Comparison of ENCODE assay signal across 25 cellular contexts in the genomic region with DNA sequence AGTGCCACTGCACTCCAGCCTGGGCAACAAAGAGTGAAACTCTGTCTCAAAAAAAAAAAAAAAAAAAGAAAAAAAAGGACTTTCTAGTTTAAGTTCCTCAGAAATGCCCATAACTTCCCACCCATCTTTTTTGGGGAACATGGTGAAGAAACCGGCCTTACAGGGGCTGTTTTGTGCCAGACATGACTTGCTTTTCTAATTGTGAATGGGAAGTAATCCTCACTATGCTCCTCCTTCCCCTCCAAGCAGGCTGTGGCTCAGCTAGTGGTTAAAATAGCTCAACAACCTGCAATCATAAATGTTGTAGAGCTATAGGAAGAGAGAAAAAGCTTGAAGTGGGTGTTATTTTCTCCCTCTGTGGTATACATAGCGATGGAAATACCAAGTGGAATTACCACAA. TPM values are rescaled to one million over a fixed set of nuclear protein-coding genes. Genes with fewer than 3 reads are reported as not detected.
"Had no signal": no experiment of that assay in that cellular context is flagged by ENCODE, and none has a peak within 500 bp of the region (broad histone marks: within the 10 kb centered on the region; RNA-seq: fewer than 3 reads in every experiment).

No MANE protein-coding gene starts in this region.

- H3K27me3 ChIP-seq: brain microvascular endothelial cell, tibial artery had no signal

- H3K9me3 ChIP-seq: psoas muscle, tibial artery, uterus had no signal

- H3K4me1 ChIP-seq: foreskin keratinocyte, psoas muscle, tibial artery, uterus had no signal

- FAIRE-seq: colon, keratinocyte had no signal

- H3K27ac ChIP-seq: brain microvascular endothelial cell, foreskin keratinocyte, psoas muscle, skin epidermis, tibial artery, uterus, WERI-Rb-1 had no signal

- ATAC-seq: foreskin keratinocyte; psoas muscle; right cardiac atrium; stimulated activated naive CD8-positive, alpha-beta T cell treated with anti-CD3 and anti-CD28 coated beads, Interleukin-15, Interleukin-2, amounts not matched to agents 100 U/mL and 50 U/mL, for 24 hours had no signal

- H3K36me3 ChIP-seq: brain microvascular endothelial cell, tibial artery, uterus, WERI-Rb-1 had no signal

- DNase-seq: activated CD4-positive, alpha-beta T cell treated with anti-CD3 and anti-CD28 coated beads for 1 hour; activated CD8-positive, alpha-beta memory T cell treated with anti-CD3 and anti-CD28 coated beads for 24 hours; activated CD8-positive, alpha-beta memory T cell treated with anti-CD3 and anti-CD28 coated beads, Interleukin-2, amount 50 U/mL, for 48 hours; activated effector memory CD4-positive, alpha-beta T cell treated with anti-CD3 and anti-CD28 coated beads, Interleukin-2, amount 50 U/mL, for 16 hours; activated naive CD4-positive, alpha-beta T cell treated with anti-CD3 and anti-CD28 coated beads, Interleukin-2, amount 50 U/mL, for 16 hours; activated T-cell treated with anti-CD3 and anti-CD28 coated beads, Interleukin-2, amount 50 U/mL, for 48 hours; aorta; brain microvascular endothelial cell; central memory CD4-positive, alpha-beta T cell; foreskin keratinocyte; hypothalamus; midbrain; psoas muscle; right cardiac atrium; stimulated activated naive CD8-positive, alpha-beta T cell treated with anti-CD3 and anti-CD28 coated beads, Interleukin-15, Interleukin-2, amounts not matched to agents 100 U/mL and 50 U/mL, for 24 hours; substantia nigra; tibial artery; uterus; WERI-Rb-1 had no signal

- H3K4me3 ChIP-seq: lung, psoas muscle, skin epidermis, tibial artery, uterus had no signal

RNA-seq across cellular contexts. Expression of a gene that starts 52.3 kb away (rescaled TPM):
- total RNA-seq: aorta, fibroblast of lung, foreskin keratinocyte, lung, omental fat pad, right cardiac atrium, uterus had no signal
